ENCODE assay signal across 26 cellular contexts in the genomic region with DNA sequence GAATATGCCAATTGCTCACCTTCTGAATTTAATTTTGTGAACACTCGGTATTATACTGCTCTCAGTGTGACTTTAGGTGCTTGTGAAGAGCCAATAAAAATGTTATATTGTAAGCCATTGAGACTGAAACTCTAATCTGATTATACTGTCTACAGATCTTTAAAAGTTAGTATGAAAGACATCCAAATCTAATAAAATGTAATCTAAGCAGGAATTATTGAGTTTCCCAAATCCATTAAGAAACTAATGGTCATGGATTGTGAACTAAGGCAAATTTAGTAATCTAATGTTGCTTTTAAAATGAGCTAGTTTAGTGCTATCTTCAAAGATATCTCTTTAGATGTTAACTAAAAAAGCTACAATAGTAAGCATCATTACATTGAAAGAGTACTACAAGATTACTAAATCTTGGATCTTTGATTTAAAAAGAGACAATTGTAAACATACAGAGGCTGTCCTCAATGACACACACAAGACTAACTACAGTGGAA.
DNase-seq lines count a peak whose midpoint lies in the region; ATAC-seq, FAIRE-seq and TF ChIP-seq lines count a peak whose summit lies in the region.
"Had no signal": no experiment of that assay in that cellular context is flagged by ENCODE, and none has a peak within 500 bp of the region (broad histone marks: within the 10 kb centered on the region; RNA-seq: fewer than 3 reads in every experiment).

No MANE protein-coding gene starts in this region.

- FAIRE-seq in D721Med (lab: Jason Lieb, UNC) = peak; percentile 91
- FAIRE-seq in TTC549 (lab: Jason Lieb, UNC) = peak; percentile 13
- FAIRE-seq: A549, GM12878, GM12892, GM18507 had no signal

- peak; percentile 20 for DNase-seq in NCI-H82 treated with DMSO at 0.1 percent for 48 hours (lab: John Stamatoyannopoulos, UW; ENCODE audit: unreplicated experiment)
- DNase-seq in NCI-H82 (lab: John Stamatoyannopoulos, UW) = no peak
- DNase-seq in D721Med (ENCODE audit: insufficient read length, low spot score) = no peak
- DNase-seq in osteoblast (ENCODE audit: insufficient read length, low spot score, missing footprints) = peak; percentile 17
- DNase-seq: AML-193; Caco-2; Calu3; CD4-positive, alpha-beta T cell; CD8-positive, alpha-beta T cell; DMS 273 treated with DMSO at 0.1 percent for 48 hours; DMS153; DMS53; DMS79; DND-41; EL; GDM1 had no signal

- ATAC-seq in HG03571 (IDR thresholded peaks at IDR 0.05; ENCODE audit: unreplicated experiment) (no peak), GM21367 (IDR thresholded peaks at IDR 0.05; ENCODE audit: unreplicated experiment) (no peak)
- ATAC-seq: A549; CD8-positive, alpha-beta T cell; GM12878 had no signal

- H3K4me3 ChIP-seq in osteoblast (ENCODE audit: insufficient read depth, low read length) = no peak overlapping the region
- H3K4me3 ChIP-seq: A549; BLaER1 treated with 17β-estradiol and CSF1 and Interleukin-3, amounts not matched to agents 10 nM and 100 nM; GM12878 had no signal

- no peaks in the 10 kb centered on the region for H3K27me3 ChIP-seq in osteoblast (ENCODE audit: insufficient read depth, low read length)
- H3K27me3 ChIP-seq: BLaER1 treated with 17β-estradiol and CSF1 and Interleukin-3, amounts not matched to agents 10 nM and 100 nM had no signal

- no peak for TF ChIP-seq CTCF in D721Med (IDR thresholded peaks at IDR 0.05; ENCODE audit: insufficient read depth, missing control alignments)
- TF ChIP-seq CTCF in osteoblast (IDR thresholded peaks at IDR 0.05; ENCODE audit: extremely low read depth, low read depth, low read length) = no peak

- H3K4me1 ChIP-seq in osteoblast (ENCODE audit: insufficient read depth, low read length) = no peaks in the 10 kb centered on the region
- H3K4me1 ChIP-seq: A549; BLaER1 treated with 17β-estradiol and CSF1 and Interleukin-3, amounts not matched to agents 10 nM and 100 nM; Caco-2 had no signal

- no peak overlapping the region for H3K27ac ChIP-seq in osteoblast (ENCODE audit: low read depth, low read length)
- H3K27ac ChIP-seq: 22Rv1; A549; BLaER1 treated with 17β-estradiol and CSF1 and Interleukin-3, amounts not matched to agents 10 nM and 100 nM; C4-2B had no signal

- H4K20me1 ChIP-seq in osteoblast (ENCODE audit: insufficient read depth, low read length) = no peaks in the 10 kb centered on the region
- H4K20me1 ChIP-seq: BLaER1 treated with 17β-estradiol and CSF1 and Interleukin-3, amounts not matched to agents 10 nM and 100 nM had no signal

- no peak overlapping the region for H3K4me2 ChIP-seq in osteoblast (ENCODE audit: insufficient read depth, low read length)
- H3K4me2 ChIP-seq: A549; BLaER1 treated with 17β-estradiol and CSF1 and Interleukin-3, amounts not matched to agents 10 nM and 100 nM had no signal

- H3K36me3 ChIP-seq in osteoblast (ENCODE audit: insufficient read depth, low read length) = no peaks in the 10 kb centered on the region
- H3K36me3 ChIP-seq: BLaER1 treated with 17β-estradiol and CSF1 and Interleukin-3, amounts not matched to agents 10 nM and 100 nM had no signal

- H3K79me2 ChIP-seq in osteoblast (ENCODE audit: insufficient read depth, low read length) = no peaks in the 10 kb centered on the region

- H2AFZ ChIP-seq in osteoblast (ENCODE audit: low read length) = no peak overlapping the region

- H3K9me3 ChIP-seq in osteoblast (ENCODE audit: low read depth, low read length) = no peaks in the 10 kb centered on the region
- H3K9me3 ChIP-seq: A549; BLaER1 treated with 17β-estradiol and CSF1 and Interleukin-3, amounts not matched to agents 10 nM and 100 nM; Caco-2 had no signal

Comparison
In these comparisons a context has a peak if more than half of its experiments do, and no peak if none do; other contexts are left out.
1. DNase-seq: peak in NCI-H82 treated with DMSO at 0.1 percent for 48 hours (single experiment) and osteoblast (single experiment); none in NCI-H82 (single experiment) and D721Med (single experiment).